In the genomic region with DNA sequence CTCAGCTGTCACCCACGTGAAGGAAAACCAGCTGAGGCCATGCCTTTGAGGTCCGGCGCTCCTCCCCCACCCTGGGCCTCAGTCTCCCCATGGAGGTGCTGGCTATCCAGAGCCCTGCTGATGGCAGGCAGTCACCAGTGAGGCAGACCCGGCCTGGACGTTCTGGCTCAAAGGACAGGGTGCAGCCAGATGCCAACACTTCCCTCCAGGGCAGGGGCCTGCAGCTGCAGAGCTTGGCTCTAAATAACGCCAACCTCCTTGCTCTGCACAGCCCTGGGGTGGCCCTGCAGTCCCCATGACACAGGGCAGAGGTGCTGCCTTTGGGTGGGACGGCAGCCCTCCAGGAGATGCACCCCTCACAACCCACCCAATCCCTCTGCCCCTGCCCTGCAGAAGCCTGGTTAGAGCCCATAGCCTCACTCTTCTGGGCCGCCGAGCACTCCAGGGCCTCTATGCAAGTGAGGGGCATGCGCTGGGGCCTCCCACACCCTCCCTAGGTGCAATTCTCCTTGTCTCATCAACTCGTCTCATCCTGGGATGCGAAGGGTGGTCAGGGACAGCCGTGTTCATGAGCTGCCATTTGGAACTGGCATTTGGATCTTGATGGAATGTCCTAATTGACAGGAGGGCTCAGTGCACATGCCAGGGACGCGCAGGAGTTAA, we compare ENCODE assay signal across 15 cellular contexts. TPM values are rescaled to one million over a fixed set of nuclear protein-coding genes. Genes with fewer than 3 reads are reported as not detected.
DNase-seq lines count a peak whose midpoint lies in the region; ATAC-seq and TF ChIP-seq lines count a peak whose summit lies in the region.
"Had no signal": no experiment of that assay in that cellular context is flagged by ENCODE, and none has a peak within 500 bp of the region (broad histone marks: within the 10 kb centered on the region; RNA-seq: fewer than 3 reads in every experiment).

No MANE protein-coding gene starts in this region.

- H3K4me1 ChIP-seq in H9 (ENCODE audit: insufficient read depth, low read length) (peaks cover 7% of the 10 kb centered on the region; the same call in 1 of the 2 replicates), right cardiac atrium (ENCODE audit: control insufficient read depth, insufficient read depth, low read length) (peaks cover 30% of the 10 kb centered on the region)

- H3K79me1 ChIP-seq in H9 (ENCODE audit: insufficient read depth, low read depth, low read length, poor library complexity, severe bottlenecking) = no peaks in the 10 kb centered on the region

- peaks cover 72 to 87% of the 10 kb centered on the region in 2 experiments for H3K4me1 Mint-ChIP-seq in H9
- peaks cover 74% of the 10 kb centered on the region for H3K4me1 Mint-ChIP-seq in progenitor cell of endocrine pancreas (ENCODE audit: low read depth)

- H2BK5ac ChIP-seq in H9 (ENCODE audit: insufficient read length, low read length) = no peak overlapping the region

- ATAC-seq in right cardiac atrium (no peak), GM18858 (IDR thresholded peaks at IDR 0.05; ENCODE audit: unreplicated experiment) (no peak), GM18519 (IDR thresholded peaks at IDR 0.05; ENCODE audit: low FRiP score, unreplicated experiment) (no peak)
- ATAC-seq: activated CD8-positive, alpha-beta T cell treated with anti-CD3 and anti-CD28 coated beads, Interleukin-2, amount 10 ng/mL, durations not matched to agents 7 days and 5 days; activated naive CD4-positive, alpha-beta T cell treated with anti-CD3 and anti-CD28 coated beads, Interleukin-2, amount 50 U/mL, for 72 hours had no signal

- H4K20me1 ChIP-seq in H9 (ENCODE audit: control insufficient read depth, insufficient read depth, insufficient read length) = no peaks in the 10 kb centered on the region

- no peak for DNase-seq in H9
- DNase-seq in SK-N-MC (ENCODE audit: low read depth, low spot score) = no peak
- no peak for DNase-seq in right cardiac atrium
- DNase-seq in progenitor cell of endocrine pancreas (ENCODE audit: low spot score, unreplicated experiment) = no peak
- DNase-seq in dorsolateral prefrontal cortex = no peak
- DNase-seq in NCI-H146 treated with DMSO at 0.1 percent for 48 hours (lab: John Stamatoyannopoulos, UW; ENCODE audit: unreplicated experiment) = no peak
- DNase-seq: activated CD8-positive, alpha-beta T cell treated with anti-CD3 and anti-CD28 coated beads, Interleukin-2, amount 10 ng/mL, durations not matched to agents 7 days and 5 days; CD4-positive, alpha-beta memory T cell; NCI-H2227 treated with DMSO at 0.1 percent for 48 hours; posterior cingulate gyrus; stimulated activated CD4-positive, alpha-beta T cell treated with anti-CD3 and anti-CD28 coated beads, Interleukin-4, amount 100 ng/mL, for 1 hour; stimulated activated naive CD4-positive, alpha-beta T cell treated with Interleukin-2 at 50 U/mL for 16 hours had no signal

- intact Hi-C loops in right cardiac atrium (cut with DNase I) = no loop called here
- intact Hi-C loops in dorsolateral prefrontal cortex (cut with DNase I) = no loop called here

- H3T11ph ChIP-seq in H9 (ENCODE audit: low read length) = no peak overlapping the region

- H3K9me3 ChIP-seq in H9 (ENCODE audit: control insufficient read depth, low read depth, low read length) (no peaks in the 10 kb centered on the region), SK-N-MC (ENCODE audit: low read depth, low read length) (no peaks in the 10 kb centered on the region), right cardiac atrium (ENCODE audit: control insufficient read depth, low read length) (no peaks in the 10 kb centered on the region)

- H3K4ac ChIP-seq in H9 (ENCODE audit: low read depth, low read length) = no peak overlapping the region

- no peak overlapping the region for H3K56ac ChIP-seq in H9 (ENCODE audit: insufficient read length, low read depth, low read length)

- H3K14ac ChIP-seq in H9 (ENCODE audit: insufficient read depth, low read length) = no peak overlapping the region

- H4K8ac ChIP-seq in H9 (replicated peaks; ENCODE audit: insufficient read length, low read depth, low read length) = no peak overlapping the region

- H2BK15ac ChIP-seq in H9 (ENCODE audit: low read depth, low read length) = no peak overlapping the region

- H3K4me3 ChIP-seq in SK-N-MC = no peak overlapping the region; the same call in 1 of the 2 replicates
- H3K4me3 ChIP-seq in right cardiac atrium (ENCODE audit: low read length) = no peak overlapping the region
- no peak overlapping the region for H3K4me3 ChIP-seq in dorsolateral prefrontal cortex

- H4K91ac ChIP-seq in H9 (ENCODE audit: insufficient read length, low read depth, low read length) = no peak overlapping the region

- H2BK120ac ChIP-seq in H9 (ENCODE audit: low read depth, low read length, poor library complexity, severe bottlenecking) = no peak overlapping the region

- WGBS in H9 (ENCODE audit: extremely low coverage, insufficient read length, low lambda C conversion rate) = no CpG with 5 or more reads among the region's 15 CpGs
- 67% methylated on average over 15 of the region's 15 CpGs for WGBS in right cardiac atrium

- H3K36me3 ChIP-seq in SK-N-MC (ENCODE audit: insufficient read depth, low read length) = no peaks in the 10 kb centered on the region

- peak overlapping the region; percentile 83 to 95 (median 94); a peak in 4 of 7 replicates for H3K27ac Mint-ChIP-seq in H9
- H3K27ac Mint-ChIP-seq in progenitor cell of endocrine pancreas = peak overlapping the region; percentile 95
- H3K27ac Mint-ChIP-seq: activated CD8-positive, alpha-beta T cell treated with anti-CD3 and anti-CD28 coated beads, Interleukin-2, amount 10 ng/mL, durations not matched to agents 7 days and 5 days had no signal

- TF ChIP-seq CTCF in H9 (conservative IDR thresholded peaks at IDR 0.05) (no peak), progenitor cell of endocrine pancreas (IDR thresholded peaks at IDR 0.05; ENCODE audit: unreplicated experiment) (no peak), dorsolateral prefrontal cortex (IDR thresholded peaks at IDR 0.05 in 54 of 56, conservative IDR thresholded peaks at IDR 0.05 in 2 of 56; ENCODE audit: low read depth in 1 of 56, partially characterized antibody in 56 of 56) (no peak)

- H3K4me3 Mint-ChIP-seq in H9 (peak overlapping the region in 1 of 2 experiments; percentile 69; a peak in 3 of 5 replicates), progenitor cell of endocrine pancreas (ENCODE audit: low read depth) (peak overlapping the region; percentile 8)
- H3K4me3 Mint-ChIP-seq: activated CD8-positive, alpha-beta T cell treated with anti-CD3 and anti-CD28 coated beads, Interleukin-2, amount 10 ng/mL, durations not matched to agents 7 days and 5 days; CD4-positive, alpha-beta memory T cell had no signal

- H3K36me3 Mint-ChIP-seq in H9 (ENCODE audit: insufficient read depth in 1 of 3, low read depth in 3 of 3) (peaks cover 0 to 1% (median 0%) of the 10 kb centered on the region in 3 experiments; a peak in 2 of 7 replicates), progenitor cell of endocrine pancreas (ENCODE audit: insufficient read depth) (no peaks in the 10 kb centered on the region)
- H3K36me3 Mint-ChIP-seq: activated naive CD4-positive, alpha-beta T cell treated with anti-CD3 and anti-CD28 coated beads, Interleukin-2, amount 50 U/mL, for 72 hours; CD4-positive, alpha-beta memory T cell had no signal

- H2AFZ ChIP-seq in H9 (ENCODE audit: low read length) = no peak overlapping the region

- H3K9ac ChIP-seq in H9 (ENCODE audit: extremely low read depth, insufficient read length, low read length) (no peak overlapping the region), SK-N-MC (ENCODE audit: insufficient read length) (no peak overlapping the region)

- no peak overlapping the region for H3K23ac ChIP-seq in H9 (ENCODE audit: insufficient read length, low read depth, low read length)

- H3K23me2 ChIP-seq in H9 (ENCODE audit: insufficient read length, low read depth, low read length, poor library complexity, severe bottlenecking) = no peaks in the 10 kb centered on the region

- no peak overlapping the region for H2AK5ac ChIP-seq in H9 (ENCODE audit: insufficient read length, low read length)

- no peak overlapping the region for H3K4me2 ChIP-seq in H9 (ENCODE audit: insufficient read depth, insufficient read length, low read length)

- no peak overlapping the region for H4K5ac ChIP-seq in H9 (ENCODE audit: insufficient read length, low read depth, low read length)

- no peak overlapping the region for H2BK12ac ChIP-seq in H9 (ENCODE audit: insufficient read length, low read depth, low read length)

- H3K9me3 Mint-ChIP-seq in H9 (no peaks in the 10 kb centered on the region; a peak in 1 of 5 replicates), progenitor cell of endocrine pancreas (ENCODE audit: low read depth) (no peaks in the 10 kb centered on the region)
- H3K9me3 Mint-ChIP-seq: activated naive CD4-positive, alpha-beta T cell treated with anti-CD3 and anti-CD28 coated beads, Interleukin-2, amount 50 U/mL, for 72 hours; CD4-positive, alpha-beta memory T cell had no signal

- no peak overlapping the region for H3K18ac ChIP-seq in H9 (ENCODE audit: insufficient read length, low read depth, low read length)

- no peaks in the 10 kb centered on the region for H3K27me3 ChIP-seq in H9 (ENCODE audit: insufficient read depth, low read length)
- H3K27me3 ChIP-seq in right cardiac atrium (ENCODE audit: control insufficient read depth, insufficient read depth) = no peaks in the 10 kb centered on the region
- no peaks in the 10 kb centered on the region for H3K27me3 ChIP-seq in dorsolateral prefrontal cortex

- H3K79me2 ChIP-seq in H9 (ENCODE audit: insufficient read depth, low read length) = no peaks in the 10 kb centered on the region; the same call in 1 of the 2 replicates

- no peak overlapping the region for H2BK20ac ChIP-seq in H9 (ENCODE audit: low read depth, low read length, poor library complexity, severe bottlenecking)

- peaks cover 20% of the 10 kb centered on the region for H3K27me3 Mint-ChIP-seq in H9 (ENCODE audit: low read depth)
- no peaks in the 10 kb centered on the region for H3K27me3 Mint-ChIP-seq in progenitor cell of endocrine pancreas
- H3K27me3 Mint-ChIP-seq: CD4-positive, alpha-beta memory T cell had no signal

- no peak overlapping the region for H3K27ac ChIP-seq in H9 (ENCODE audit: insufficient read length, low read depth, low read length)
- peak overlapping the region; percentile 75 for H3K27ac ChIP-seq in SK-N-MC
- peak overlapping the region; percentile 61 for H3K27ac ChIP-seq in right cardiac atrium (ENCODE audit: low read length)
- peak overlapping the region in 21 of 59 donors; percentile 6 to 96 (median 36) for H3K27ac ChIP-seq in dorsolateral prefrontal cortex

RNA-seq across cellular contexts. Expression of gene CCDC85C, which starts 30.4 kb away (rescaled TPM):
- total RNA-seq in H9 (2021) (33.2 and 36.3 TPM in 2 replicates), right cardiac atrium (10 to 100 TPM; 21.0 to 23.3 (median 22.0) TPM), progenitor cell of endocrine pancreas (43.6 and 44.9 TPM in 2 replicates), dorsolateral prefrontal cortex (10 to 100 TPM; 16.6 to 63.8 (median 29.8) TPM)
- 31.5 TPM for polyA plus RNA-seq in right cardiac atrium
